ENCODE assay signal across 8 cellular contexts in the genomic region with DNA sequence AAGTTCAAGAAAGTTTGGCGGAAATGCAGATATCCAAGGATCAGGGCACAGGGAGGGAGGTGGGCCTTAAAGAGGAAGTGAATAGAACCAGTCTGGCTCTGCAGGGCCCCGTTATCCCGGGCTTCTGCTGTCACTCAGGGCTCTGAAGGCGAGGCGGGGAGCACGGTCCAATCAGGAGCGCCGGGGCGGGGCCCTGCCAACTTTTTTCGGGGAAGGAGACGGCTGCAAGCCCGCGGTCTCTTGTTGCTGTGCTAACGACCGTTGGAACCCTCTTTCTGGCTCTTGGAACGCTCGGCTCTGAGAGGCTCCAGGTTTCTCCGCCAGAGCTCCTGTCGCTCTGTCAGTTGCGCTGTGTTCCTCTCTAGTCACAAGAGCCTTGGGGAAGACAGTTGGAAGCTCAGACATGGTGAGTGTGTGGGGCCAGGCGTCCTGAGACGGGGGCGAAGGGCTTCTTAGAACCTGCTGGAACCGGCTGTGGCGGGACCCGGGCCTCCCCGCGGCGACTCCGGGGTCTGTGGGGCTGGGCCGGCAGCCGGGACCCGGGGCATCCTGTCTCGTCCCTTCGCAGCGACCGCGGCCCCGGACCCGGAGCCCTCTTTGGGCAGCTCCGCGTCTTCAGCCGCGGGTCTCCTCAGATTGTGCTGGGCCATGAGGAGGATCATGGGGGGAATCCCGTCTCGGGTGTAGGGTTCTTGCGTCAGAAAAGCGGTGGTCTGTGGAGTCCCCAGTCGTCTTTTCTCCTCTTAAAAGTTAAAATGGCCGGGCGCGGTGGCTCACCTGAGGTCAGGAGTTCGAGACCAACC. TPM values are rescaled to one million over a fixed set of nuclear protein-coding genes. Genes with fewer than 3 reads are reported as not detected.
DNase-seq lines count a peak whose midpoint lies in the region; ATAC-seq, FAIRE-seq and TF ChIP-seq lines count a peak whose summit lies in the region.

No MANE protein-coding gene starts in this region.

- POLR2A ChIA-PET in activated CD8-positive, alpha-beta T cell treated with anti-CD3 and anti-CD28 coated beads, Interleukin-2, amount 10 ng/mL, durations not matched to agents 7 days and 5 days (lab: Charles Lee), result interaction anchor here (1.1 to 2.0 kb wide), 3 partner anchors 48 to 241 kb away, joined by 5 to 6 read pairs (median 6); a partner anchor contains a TSS
- POLR2A ChIA-PET in endothelial cell of umbilical vein (lab: Charles Lee), result no interaction called here

- H2BK15ac ChIP-seq in mesendoderm (replicated peaks; ENCODE audit: low read depth), result no peak overlapping the region

- peak overlapping the region; percentile 75 for H3K18ac ChIP-seq in mesendoderm (ENCODE audit: low read length)

- H3K36me3 Mint-ChIP-seq in activated CD8-positive, alpha-beta T cell treated with anti-CD3 and anti-CD28 coated beads, Interleukin-2, amount 10 ng/mL, durations not matched to agents 7 days and 5 days (ENCODE audit: low read depth), result peaks cover 20% of the 10 kb centered on the region

- DNase-seq in MV-4-11 (lab: John Stamatoyannopoulos, UW) (peak; percentile 37), endothelial cell of umbilical vein (ENCODE audit: low read depth, low spot score) (peak; percentile 71), mesendoderm (peak; percentile 97)
- DNase-seq in activated CD8-positive, alpha-beta T cell treated with anti-CD3 and anti-CD28 coated beads, Interleukin-2, amount 10 ng/mL, durations not matched to agents 7 days and 5 days, result peak; percentile 84
- peak; percentile 53 to 73 (median 56) for DNase-seq in stimulated activated CD4-positive, alpha-beta T cell treated with anti-CD3 and anti-CD28 coated beads, TNF-alpha, amount 100 ng/mL, for 48 hours (ENCODE audit: low read depth in 3 of 3)

- no peak overlapping the region for H3K4ac ChIP-seq in mesendoderm (ENCODE audit: low read depth, low read length)

- peak overlapping the region; percentile 63 for H2AFZ ChIP-seq in endothelial cell of umbilical vein (ENCODE audit: low read depth, low read length)

- intact Hi-C loops in endothelial cell of umbilical vein (cut with micrococcal nuclease), result loop anchor here (1.0 kb wide), 1 partner anchor 49 kb away; no protein-coding TSS in a partner anchor

- no peaks in the 10 kb centered on the region for H3K9me3 ChIP-seq in endothelial cell of umbilical vein (replicated peaks; ENCODE audit: control insufficient read depth, insufficient read depth, low read length)

- no peaks in the 10 kb centered on the region for H3K79me2 ChIP-seq in endothelial cell of umbilical vein (ENCODE audit: control insufficient read depth, insufficient read depth, low read length)
- peaks cover 12% of the 10 kb centered on the region for H3K79me2 ChIP-seq in mesendoderm (ENCODE audit: control insufficient read depth, insufficient read depth, low read length)

- H3K27me3 ChIP-seq in endothelial cell of umbilical vein (ENCODE audit: control insufficient read depth in 2 of 2, insufficient read depth in 2 of 2, low read length in 2 of 2) (no peaks in the 10 kb centered on the region), mesendoderm (ENCODE audit: insufficient read depth, low read length, poor library complexity) (no peaks in the 10 kb centered on the region)

- no peak overlapping the region for H4K5ac ChIP-seq in mesendoderm (ENCODE audit: low read length)

- no peaks in the 10 kb centered on the region for H4K20me1 ChIP-seq in endothelial cell of umbilical vein (replicated peaks; ENCODE audit: control insufficient read depth, extremely low read depth, insufficient read depth, low read length)

- WGBS in mesendoderm (ENCODE audit: extremely low coverage, insufficient coverage, low lambda C conversion rate), result no CpG with 5 or more reads among the region's 53 CpGs

- H2BK5ac ChIP-seq in mesendoderm (ENCODE audit: low read length), result no peak overlapping the region

- peak overlapping the region; percentile 84 for H3K4me3 Mint-ChIP-seq in activated CD8-positive, alpha-beta T cell treated with anti-CD3 and anti-CD28 coated beads, Interleukin-2, amount 10 ng/mL, durations not matched to agents 7 days and 5 days

- H3K27ac ChIP-seq in endothelial cell of umbilical vein (ENCODE audit: insufficient read depth, low read depth, low read length), result no peak overlapping the region
- peak overlapping the region; percentile 71 for H3K27ac ChIP-seq in mesendoderm (ENCODE audit: low read depth, low read length)

- TF ChIP-seq POLR2A in GM18505 (IDR thresholded peaks at IDR 0.05; ENCODE audit: borderline replicate concordance, extremely low read depth, insufficient read depth, insufficient read length) (peak; percentile 74), endothelial cell of umbilical vein (IDR thresholded peaks at IDR 0.05; ENCODE audit: low read depth, low read length) (peak; percentile 47)

- CTCF ChIA-PET in activated CD8-positive, alpha-beta T cell treated with anti-CD3 and anti-CD28 coated beads, Interleukin-2, amount 10 ng/mL, durations not matched to agents 7 days and 5 days (lab: Charles Lee), result interaction anchor here (1.4 to 4.2 kb wide), 8 partner anchors 9 to 169 kb away, joined by 3 to 39 read pairs (median 16); a partner anchor contains a TSS
- CTCF ChIA-PET in endothelial cell of umbilical vein (lab: Charles Lee), result interaction anchor here (0.9 kb wide), 1 partner anchor 15 kb away, joined by 3 read pairs; no protein-coding TSS in a partner anchor

- FAIRE-seq in endothelial cell of umbilical vein (lab: Jason Lieb, UNC), result peak; percentile 81

- H4K8ac ChIP-seq in mesendoderm (ENCODE audit: low read depth, low read length), result no peak overlapping the region

- H3K4me3 ChIP-seq in endothelial cell of umbilical vein (replicated peaks in 1 of 3; ENCODE audit: insufficient read depth in 1 of 3, low read depth in 1 of 3, low read length in 3 of 3), result peak overlapping the region; percentile 33 to 49 (median 44)
- H3K4me3 ChIP-seq in mesendoderm (ENCODE audit: low read length), result peak overlapping the region; percentile 71

- H3K4me2 ChIP-seq in endothelial cell of umbilical vein (ENCODE audit: insufficient read depth, low read length) (peak overlapping the region; percentile 33), mesendoderm (ENCODE audit: low read length) (peak overlapping the region; percentile 28)

- H3K27me3 Mint-ChIP-seq in activated CD8-positive, alpha-beta T cell treated with anti-CD3 and anti-CD28 coated beads, Interleukin-2, amount 10 ng/mL, durations not matched to agents 7 days and 5 days (ENCODE audit: low read depth), result no peaks in the 10 kb centered on the region

- H3K9me3 Mint-ChIP-seq in activated CD8-positive, alpha-beta T cell treated with anti-CD3 and anti-CD28 coated beads, Interleukin-2, amount 10 ng/mL, durations not matched to agents 7 days and 5 days (ENCODE audit: insufficient read depth), result peaks cover 14% of the 10 kb centered on the region

- H3K23ac ChIP-seq in mesendoderm (ENCODE audit: low read length), result no peak overlapping the region

- no peaks in the 10 kb centered on the region for H3K9me1 ChIP-seq in endothelial cell of umbilical vein (replicated peaks; ENCODE audit: control insufficient read depth, extremely low read depth, insufficient read depth, low read length)

- peaks cover 17% of the 10 kb centered on the region for H3K4me1 Mint-ChIP-seq in activated CD8-positive, alpha-beta T cell treated with anti-CD3 and anti-CD28 coated beads, Interleukin-2, amount 10 ng/mL, durations not matched to agents 7 days and 5 days (ENCODE audit: low read depth)

- peak overlapping the region; percentile 87 for H3K56ac ChIP-seq in mesendoderm (ENCODE audit: low read length)

- H3K4me1 ChIP-seq in endothelial cell of umbilical vein (ENCODE audit: control insufficient read depth, extremely low read depth, insufficient read depth, low read length), result peaks cover 3% of the 10 kb centered on the region
- no peaks in the 10 kb centered on the region for H3K4me1 ChIP-seq in mesendoderm (ENCODE audit: control insufficient read depth, low read depth, low read length)

- dilution Hi-C loops in endothelial cell of umbilical vein (cut with MboI; ENCODE audit: extremely low pct_ligation_motif_present, low sequenced_read_pairs), result no loop called here

- peak overlapping the region; percentile 88 for H3K27ac Mint-ChIP-seq in activated CD8-positive, alpha-beta T cell treated with anti-CD3 and anti-CD28 coated beads, Interleukin-2, amount 10 ng/mL, durations not matched to agents 7 days and 5 days

- H3K9ac ChIP-seq in endothelial cell of umbilical vein (replicated peaks; ENCODE audit: extremely low read depth, insufficient read depth, low read length) (peak overlapping the region; percentile 27), mesendoderm (ENCODE audit: low read length) (peak overlapping the region; percentile 81)

- no peak for ATAC-seq in GM18505 (IDR thresholded peaks at IDR 0.05; ENCODE audit: unreplicated experiment)
- peak; percentile 94 for ATAC-seq in activated CD8-positive, alpha-beta T cell treated with anti-CD3 and anti-CD28 coated beads, Interleukin-2, amount 10 ng/mL, durations not matched to agents 7 days and 5 days
- ATAC-seq in GM18861 (IDR thresholded peaks at IDR 0.05; ENCODE audit: unreplicated experiment), result no peak
- no peak for ATAC-seq in HG02885 (IDR thresholded peaks at IDR 0.05; ENCODE audit: poor library complexity, unreplicated experiment)

- H3K79me1 ChIP-seq in mesendoderm (ENCODE audit: low read length), result peaks cover 6% of the 10 kb centered on the region

- TSS peak; percentile 59 for BruUV-seq in endothelial cell of umbilical vein (replicated peaks; lab: Mats Ljungman, UMichigan)

- H3K36me3 ChIP-seq in endothelial cell of umbilical vein (ENCODE audit: control insufficient read depth in 2 of 2, extremely low read depth in 1 of 2, insufficient read depth in 2 of 2, low read length in 2 of 2), result no peaks in the 10 kb centered on the region
- H3K36me3 ChIP-seq in mesendoderm (ENCODE audit: control insufficient read depth, insufficient read depth, low read length), result peaks cover 2% of the 10 kb centered on the region

- H2BK120ac ChIP-seq in mesendoderm (ENCODE audit: low read depth, low read length), result no peak overlapping the region

- no peak for TF ChIP-seq CTCF in endothelial cell of umbilical vein (IDR thresholded peaks at IDR 0.05; ENCODE audit: extremely low read depth in 1 of 2, insufficient read depth in 1 of 2, low read depth in 1 of 2, low read length in 2 of 2)

- H2AK5ac ChIP-seq in mesendoderm (ENCODE audit: low read length), result no peak overlapping the region

RNA-seq across cellular contexts. Expression of a gene that starts 27.7 kb away (rescaled TPM):
- 1 to 10 TPM; 1.7 to 2.4 TPM for total RNA-seq in activated CD8-positive, alpha-beta T cell treated with anti-CD3 and anti-CD28 coated beads, Interleukin-2, amount 10 ng/mL, durations not matched to agents 7 days and 5 days
- 0.90 and 3.8 TPM in 2 replicates for total RNA-seq in endothelial cell of umbilical vein
- polyA plus RNA-seq in endothelial cell of umbilical vein, result 0.88 and 0.90 TPM in 2 replicates
- polyA plus RNA-seq in endothelial cell of umbilical vein (2011; cell fraction: cytosol; rRNA removed), result 0.79 and 0.96 TPM in 2 replicates
- 1.9 and 2.0 TPM in 2 replicates for polyA plus RNA-seq in endothelial cell of umbilical vein (2011; cell fraction: nucleus; rRNA removed)
- polyA plus RNA-seq in endothelial cell of umbilical vein (2012), result 0.25 and 0.43 TPM in 2 replicates
- 2.7 and 3.8 TPM in 2 replicates for polyA minus RNA-seq in endothelial cell of umbilical vein
- polyA minus RNA-seq in endothelial cell of umbilical vein (2011; cell fraction: cytosol; rRNA and poly(A)+ RNA removed), result not detected
- polyA minus RNA-seq in endothelial cell of umbilical vein (2011; cell fraction: nucleus; rRNA and poly(A)+ RNA removed), result 3.2 and 3.5 TPM in 2 replicates
- 2.6 TPM for polyA plus RNA-seq in mesendoderm (2013, experiment 1 of 2)
- polyA plus RNA-seq in mesendoderm (2013, experiment 2 of 2), result 2.3 TPM

RNA-seq across cellular contexts. Expression of a gene that starts 39.5 kb away (rescaled TPM):
- 1 to 10 TPM; 1.1 to 1.7 TPM for total RNA-seq in activated CD8-positive, alpha-beta T cell treated with anti-CD3 and anti-CD28 coated beads, Interleukin-2, amount 10 ng/mL, durations not matched to agents 7 days and 5 days
- 0.51 TPM in 1 of 2 replicates, not detected in the other for total RNA-seq in endothelial cell of umbilical vein
- not detected in 2 replicates for polyA plus RNA-seq in endothelial cell of umbilical vein
- 0.04 and 0.07 TPM in 2 replicates for polyA plus RNA-seq in endothelial cell of umbilical vein (2011; cell fraction: cytosol; rRNA removed)
- polyA plus RNA-seq in endothelial cell of umbilical vein (2011; cell fraction: nucleus; rRNA removed), result 0.15 TPM in 1 of 2 replicates, not detected in the other
- polyA plus RNA-seq in endothelial cell of umbilical vein (2012), result not detected in 2 replicates
- polyA minus RNA-seq in endothelial cell of umbilical vein, result not detected in 2 replicates
- polyA minus RNA-seq in endothelial cell of umbilical vein (2011; cell fraction: cytosol; rRNA and poly(A)+ RNA removed), result not detected
- polyA minus RNA-seq in endothelial cell of umbilical vein (2011; cell fraction: nucleus; rRNA and poly(A)+ RNA removed), result not detected in 2 replicates
- 1.2 TPM for polyA plus RNA-seq in mesendoderm (2013, experiment 1 of 2)
- polyA plus RNA-seq in mesendoderm (2013, experiment 2 of 2), result 1.5 TPM

RNA-seq across cellular contexts. Expression of a gene that starts 47.9 kb away (rescaled TPM):
- total RNA-seq in activated CD8-positive, alpha-beta T cell treated with anti-CD3 and anti-CD28 coated beads, Interleukin-2, amount 10 ng/mL, durations not matched to agents 7 days and 5 days, result 1 to 10 TPM; 3.2 to 4.1 TPM
- total RNA-seq in endothelial cell of umbilical vein, result 0.35 and 0.88 TPM in 2 replicates
- 0.35 and 0.46 TPM in 2 replicates for polyA plus RNA-seq in endothelial cell of umbilical vein
- 0.13 and 0.68 TPM in 2 replicates for polyA plus RNA-seq in endothelial cell of umbilical vein (2011; cell fraction: cytosol; rRNA removed)
- polyA plus RNA-seq in endothelial cell of umbilical vein (2011; cell fraction: nucleus; rRNA removed), result 1.2 and 1.8 TPM in 2 replicates
- polyA plus RNA-seq in endothelial cell of umbilical vein (2012), result 0.84 TPM in 1 of 2 replicates, not detected in the other
- polyA minus RNA-seq in endothelial cell of umbilical vein, result 1.4 and 2.2 TPM in 2 replicates
- polyA minus RNA-seq in endothelial cell of umbilical vein (2011; cell fraction: cytosol; rRNA and poly(A)+ RNA removed), result not detected
- polyA minus RNA-seq in endothelial cell of umbilical vein (2011; cell fraction: nucleus; rRNA and poly(A)+ RNA removed), result 1.8 TPM in 2 replicates
- polyA plus RNA-seq in mesendoderm (2013, experiment 1 of 2), result 3.5 TPM
- polyA plus RNA-seq in mesendoderm (2013, experiment 2 of 2), result 3.2 TPM

RNA-seq across cellular contexts. Expression of a gene that starts 56.8 kb away (rescaled TPM):
- total RNA-seq in activated CD8-positive, alpha-beta T cell treated with anti-CD3 and anti-CD28 coated beads, Interleukin-2, amount 10 ng/mL, durations not matched to agents 7 days and 5 days, result under 1 TPM; 0.60 to 0.95 TPM
- 0.42 and 1.8 TPM in 2 replicates for total RNA-seq in endothelial cell of umbilical vein
- 1.3 and 2.1 TPM in 2 replicates for polyA plus RNA-seq in endothelial cell of umbilical vein
- polyA plus RNA-seq in endothelial cell of umbilical vein (2011; cell fraction: cytosol; rRNA removed), result 1.8 and 2.2 TPM in 2 replicates
- 2.3 and 2.9 TPM in 2 replicates for polyA plus RNA-seq in endothelial cell of umbilical vein (2011; cell fraction: nucleus; rRNA removed)
- 0.44 and 0.82 TPM in 2 replicates for polyA plus RNA-seq in endothelial cell of umbilical vein (2012)
- 1.5 and 5.2 TPM in 2 replicates for polyA minus RNA-seq in endothelial cell of umbilical vein
- not detected for polyA minus RNA-seq in endothelial cell of umbilical vein (2011; cell fraction: cytosol; rRNA and poly(A)+ RNA removed)
- 2.2 and 2.3 TPM in 2 replicates for polyA minus RNA-seq in endothelial cell of umbilical vein (2011; cell fraction: nucleus; rRNA and poly(A)+ RNA removed)
- polyA plus RNA-seq in mesendoderm (2013, experiment 1 of 2), result 1.1 TPM
- 0.59 TPM for polyA plus RNA-seq in mesendoderm (2013, experiment 2 of 2)

Comparison
In these comparisons a context has a peak if more than half of its experiments do, and no peak if none do; other contexts are left out.
1. DNase-seq: peak in every context shown above with its lines; median percentile 97 in mesendoderm; 84 in activated CD8-positive, alpha-beta T cell treated with anti-CD3 and anti-CD28 coated beads, Interleukin-2, amount 10 ng/mL, durations not matched to agents 7 days and 5 days; 71 in endothelial cell of umbilical vein; 56 in stimulated activated CD4-positive, alpha-beta T cell treated with anti-CD3 and anti-CD28 coated beads, TNF-alpha, amount 100 ng/mL, for 48 hours; 37 in MV-4-11.